Comparison of ENCODE assay signal across 9 cellular contexts in the genomic region with DNA sequence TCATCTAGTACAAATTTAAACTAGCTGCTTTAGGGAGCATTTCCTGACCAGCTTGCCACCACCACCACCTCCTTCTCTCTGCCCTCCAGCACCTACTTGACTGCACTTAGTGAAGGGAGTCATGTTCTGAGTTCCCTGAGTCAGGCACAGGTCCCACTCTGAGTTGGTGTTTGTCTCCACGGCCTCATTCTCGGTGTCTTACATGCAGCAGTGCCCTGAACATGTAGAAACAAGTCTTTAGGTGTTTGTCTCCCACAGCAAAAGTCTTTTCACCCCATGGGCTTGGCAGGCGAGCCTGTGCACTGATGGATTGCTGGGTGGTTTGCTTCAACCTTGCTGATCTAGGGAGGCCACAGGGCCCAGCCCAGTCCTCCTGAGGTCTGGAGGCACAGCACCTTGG. TPM values are rescaled to one million over a fixed set of nuclear protein-coding genes. Genes with fewer than 3 reads are reported as not detected.
DNase-seq lines count a peak whose midpoint lies in the region; ATAC-seq and TF ChIP-seq lines count a peak whose summit lies in the region.
"Had no signal": no experiment of that assay in that cellular context is flagged by ENCODE, and none has a peak within 500 bp of the region (broad histone marks: within the 10 kb centered on the region; RNA-seq: fewer than 3 reads in every experiment).

No MANE protein-coding gene starts in this region.

- H3K27me3 ChIP-seq in esophagus (ENCODE audit: control insufficient read depth in 1 of 2, insufficient read depth in 2 of 2, low read length in 2 of 2), result no peaks in the 10 kb centered on the region

- no peak overlapping the region for H3K4me3 ChIP-seq in esophagus (ENCODE audit: low read depth in 1 of 2, low read length in 2 of 2)

- no peak for TF ChIP-seq POLR2A in erythroblast (IDR thresholded peaks at IDR 0.05; ENCODE audit: low read length)

- peak; percentile 62 for DNase-seq in activated CD4-positive, alpha-beta T cell treated with anti-CD3 and anti-CD28 coated beads for 48 hours
- DNase-seq in activated CD4-positive, alpha-beta T cell treated with anti-CD3 and anti-CD28 coated beads for 1 hour, result no peak
- DNase-seq in activated B cell treated with CpG ODN at 0.5 μM for 24 hours (no peak), erythroblast (lab: John Stamatoyannopoulos, UW) (no peak), NCI-H1048 (lab: John Stamatoyannopoulos, UW) (no peak)
- DNase-seq: amygdala had no signal

- H3K9me3 Mint-ChIP-seq in activated B cell treated with CpG ODN at 0.5 μM for 24 hours, result no peaks in the 10 kb centered on the region
- H3K9me3 Mint-ChIP-seq in stimulated activated naive CD8-positive, alpha-beta T cell treated with anti-CD3 and anti-CD28 coated beads, Interleukin-15, Interleukin-2, amounts not matched to agents 100 ng/mL and 50 ng/mL, for 24 hours, result no peaks in the 10 kb centered on the region

- CTCF ChIA-PET in activated B cell treated with CpG ODN at 0.5 μM for 24 hours (lab: Charles Lee), result interaction anchor here (0.6 to 1.9 kb wide), 2 partner anchors 29 to 35 kb away, joined by 3 to 8 read pairs; no protein-coding TSS in a partner anchor

- intact Hi-C loops in activated B cell treated with CpG ODN at 0.5 μM for 24 hours (cut with micrococcal nuclease), result loop anchor here (5.0 kb wide), 1 partner anchor 64 kb away; the partner anchor contains the start of gene PRXL2A

- H3K27ac Mint-ChIP-seq in activated B cell treated with CpG ODN at 0.5 μM for 24 hours, result peak overlapping the region; percentile 90
- H3K27ac Mint-ChIP-seq in stimulated activated naive CD8-positive, alpha-beta T cell treated with anti-CD3 and anti-CD28 coated beads, Interleukin-15, Interleukin-2, amounts not matched to agents 100 ng/mL and 50 ng/mL, for 24 hours, result peak overlapping the region; percentile 98

- H3K36me3 Mint-ChIP-seq in activated B cell treated with CpG ODN at 0.5 μM for 24 hours (ENCODE audit: low read depth), result peaks cover 27% of the 10 kb centered on the region
- peaks cover 22% of the 10 kb centered on the region for H3K36me3 Mint-ChIP-seq in stimulated activated naive CD8-positive, alpha-beta T cell treated with anti-CD3 and anti-CD28 coated beads, Interleukin-15, Interleukin-2, amounts not matched to agents 100 ng/mL and 50 ng/mL, for 24 hours (ENCODE audit: low read depth)

- peaks cover 3 to 45% of the 10 kb centered on the region in 2 donors for H3K4me1 ChIP-seq in esophagus (ENCODE audit: control insufficient read depth in 2 of 2, insufficient read depth in 2 of 2, low read length in 1 of 2)

- no peaks in the 10 kb centered on the region for H3K27me3 Mint-ChIP-seq in activated B cell treated with CpG ODN at 0.5 μM for 24 hours
- no peaks in the 10 kb centered on the region for H3K27me3 Mint-ChIP-seq in stimulated activated naive CD8-positive, alpha-beta T cell treated with anti-CD3 and anti-CD28 coated beads, Interleukin-15, Interleukin-2, amounts not matched to agents 100 ng/mL and 50 ng/mL, for 24 hours

- 48 to 51% methylated on average over 3 of the region's 3 CpGs for WGBS in esophagus, 2 donors

- POLR2A ChIA-PET in activated B cell treated with CpG ODN at 0.5 μM for 24 hours (lab: Charles Lee), result interaction anchor here (0.6 to 2.3 kb wide), 7 partner anchors 10 to 63 kb away, joined by 3 to 10 read pairs (median 3); partner anchors contain the start of genes PRXL2A and TSPAN14

- no peak for TF ChIP-seq CTCF in activated B cell treated with CpG ODN at 0.5 μM for 24 hours (IDR thresholded peaks at IDR 0.05)

- H3K27ac ChIP-seq in esophagus (ENCODE audit: low read depth in 2 of 2, low read length in 1 of 2), result peak overlapping the region; percentile 94 to 95

- H3K36me3 ChIP-seq in esophagus (ENCODE audit: control insufficient read depth in 2 of 2, insufficient read depth in 2 of 2, low read length in 1 of 2), result peaks cover 0 to 11% of the 10 kb centered on the region in 2 donors

- peaks cover 79% of the 10 kb centered on the region for H3K4me1 Mint-ChIP-seq in activated B cell treated with CpG ODN at 0.5 μM for 24 hours
- H3K4me1 Mint-ChIP-seq in stimulated activated naive CD8-positive, alpha-beta T cell treated with anti-CD3 and anti-CD28 coated beads, Interleukin-15, Interleukin-2, amounts not matched to agents 100 ng/mL and 50 ng/mL, for 24 hours (ENCODE audit: low read depth), result peaks cover 98% of the 10 kb centered on the region

- no peaks in the 10 kb centered on the region for H3K9me3 ChIP-seq in esophagus (ENCODE audit: control insufficient read depth in 2 of 2, insufficient read depth in 1 of 2, low read depth in 1 of 2, low read length in 1 of 2)

- H3K4me3 Mint-ChIP-seq in activated B cell treated with CpG ODN at 0.5 μM for 24 hours, result no peak overlapping the region
- peak overlapping the region; percentile 66 for H3K4me3 Mint-ChIP-seq in stimulated activated naive CD8-positive, alpha-beta T cell treated with anti-CD3 and anti-CD28 coated beads, Interleukin-15, Interleukin-2, amounts not matched to agents 100 ng/mL and 50 ng/mL, for 24 hours

- no peak for ATAC-seq in activated B cell treated with CpG ODN at 0.5 μM for 24 hours (ENCODE audit: low read depth)
- no peak for ATAC-seq in HG02610 (IDR thresholded peaks at IDR 0.05; ENCODE audit: unreplicated experiment)

RNA-seq across cellular contexts. Expression of gene TSPAN14, which starts 16.9 kb away (rescaled TPM):
- total RNA-seq in activated B cell treated with CpG ODN at 0.5 μM for 24 hours, result 18.9 and 20.7 TPM in 2 replicates
- 10 to 100 TPM; 50.6 to 63.2 TPM for polyA plus RNA-seq in esophagus
